ENCODE assay signal across 19 cellular contexts in the genomic region with DNA sequence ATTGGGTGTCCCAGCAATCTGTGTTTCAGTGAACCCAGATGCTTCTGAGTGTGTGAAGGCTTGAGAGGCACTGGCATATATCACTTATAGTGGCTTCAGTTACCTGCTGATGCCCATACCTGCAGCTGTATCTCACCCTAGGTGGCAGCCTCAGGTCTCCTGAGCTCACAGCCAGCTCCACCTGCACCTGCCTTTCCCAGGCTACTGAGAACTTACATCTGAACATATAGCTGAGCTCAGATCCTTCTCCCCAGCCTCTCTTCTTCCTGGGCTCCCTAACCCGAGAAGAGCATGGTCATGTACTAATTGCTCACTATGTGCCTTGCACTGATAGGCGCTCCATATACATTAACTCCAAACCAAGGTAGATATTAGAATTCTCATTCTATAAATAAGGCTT.
"Had no signal": no experiment of that assay in that cellular context is flagged by ENCODE, and none has a peak within 500 bp of the region (broad histone marks: within the 10 kb centered on the region; RNA-seq: fewer than 3 reads in every experiment).

No MANE protein-coding gene starts in this region.

- H3K9me3 Mint-ChIP-seq: activated CD4-positive, alpha-beta T cell treated with anti-CD3 and anti-CD28 coated beads, Interleukin-2, amount 10 ng/mL, durations not matched to agents 7 days and 5 days; activated naive CD4-positive, alpha-beta T cell treated with anti-CD3 and anti-CD28 coated beads, Interleukin-2, amount 10 ng/mL, durations not matched to agents 7 days and 5 days; activated T-cell treated with anti-CD3 and anti-CD28 coated beads, Interleukin-2, amount 50 U/mL, for 24 hours; activated T-helper 2 cell treated with anti-CD3 and anti-CD28 coated beads, Interferon-gamma antibody, Interleukin-2, Interleukin-4, amounts not matched to agents 10 μg/mL and 5 μg/mL and 100 μg/mL, durations not matched to agents 14 hours and 24 hours and 36 hours had no signal

- H3K27ac ChIP-seq: brain microvascular endothelial cell, Peyer's patch, SJSA1 had no signal

- H3K27ac Mint-ChIP-seq: activated CD4-positive, alpha-beta T cell treated with anti-CD3 and anti-CD28 coated beads for 36 hours; activated CD4-positive, alpha-beta T cell treated with anti-CD3 and anti-CD28 coated beads, Interleukin-2, amount 10 ng/mL, durations not matched to agents 7 days and 5 days; activated CD8-positive, alpha-beta T cell treated with anti-CD3 and anti-CD28 coated beads, Interleukin-2, amount 10 ng/mL, durations not matched to agents 7 days and 5 days; activated naive CD4-positive, alpha-beta T cell treated with anti-CD3 and anti-CD28 coated beads, Interleukin-2, amount 10 ng/mL, durations not matched to agents 7 days and 5 days; activated naive CD8-positive, alpha-beta T cell; activated T-cell treated with anti-CD3 and anti-CD28 coated beads, Interleukin-2, amount 50 U/mL, for 24 hours; activated T-helper 2 cell treated with anti-CD3 and anti-CD28 coated beads, Interferon-gamma antibody, Interleukin-2, Interleukin-4, amounts not matched to agents 10 μg/mL and 5 μg/mL and 100 μg/mL, durations not matched to agents 14 hours and 24 hours and 36 hours had no signal

- DNase-seq: activated T-cell treated with anti-CD3 and anti-CD28 coated beads, Interleukin-2, amount 50 U/mL, for 24 hours; cortex of kidney; KG1; NCI-H1048; NCI-H2081 treated with DMSO at 0.1 percent for 48 hours; NCI-H510A; NCI-H774; SHP77 treated with DMSO at 0.1 percent for 48 hours; T-helper 1 cell; T-helper 9 cell had no signal

- H3K4me1 Mint-ChIP-seq: activated CD4-positive, alpha-beta T cell treated with anti-CD3 and anti-CD28 coated beads for 36 hours; activated CD4-positive, alpha-beta T cell treated with anti-CD3 and anti-CD28 coated beads, Interleukin-2, amount 10 ng/mL, durations not matched to agents 7 days and 5 days; activated naive CD4-positive, alpha-beta T cell treated with anti-CD3 and anti-CD28 coated beads, Interleukin-2, amount 10 ng/mL, durations not matched to agents 7 days and 5 days had no signal

- H3K27me3 Mint-ChIP-seq: activated CD4-positive, alpha-beta T cell treated with anti-CD3 and anti-CD28 coated beads, Interleukin-2, amount 10 ng/mL, durations not matched to agents 7 days and 5 days; activated naive CD8-positive, alpha-beta T cell; activated T-cell treated with anti-CD3 and anti-CD28 coated beads, Interleukin-2, amount 50 U/mL, for 24 hours had no signal

- H3K4me3 Mint-ChIP-seq: activated CD4-positive, alpha-beta T cell treated with anti-CD3 and anti-CD28 coated beads for 36 hours; activated CD4-positive, alpha-beta T cell treated with anti-CD3 and anti-CD28 coated beads, Interleukin-2, amount 10 ng/mL, durations not matched to agents 7 days and 5 days; activated CD8-positive, alpha-beta T cell treated with anti-CD3 and anti-CD28 coated beads, Interleukin-2, amount 10 ng/mL, durations not matched to agents 7 days and 5 days; activated naive CD4-positive, alpha-beta T cell treated with anti-CD3 and anti-CD28 coated beads, Interleukin-2, amount 10 ng/mL, durations not matched to agents 7 days and 5 days; activated naive CD8-positive, alpha-beta T cell; activated T-cell treated with anti-CD3 and anti-CD28 coated beads, Interleukin-2, amount 50 U/mL, for 24 hours had no signal

- ATAC-seq: activated CD4-positive, alpha-beta T cell treated with anti-CD3 and anti-CD28 coated beads for 36 hours; activated CD8-positive, alpha-beta T cell treated with anti-CD3 and anti-CD28 coated beads, Interleukin-2, amount 10 ng/mL, durations not matched to agents 7 days and 5 days had no signal

- H3K36me3 Mint-ChIP-seq: activated naive CD4-positive, alpha-beta T cell treated with anti-CD3 and anti-CD28 coated beads, Interleukin-2, amount 10 ng/mL, durations not matched to agents 7 days and 5 days; activated naive CD8-positive, alpha-beta T cell had no signal
